In the genomic region with DNA sequence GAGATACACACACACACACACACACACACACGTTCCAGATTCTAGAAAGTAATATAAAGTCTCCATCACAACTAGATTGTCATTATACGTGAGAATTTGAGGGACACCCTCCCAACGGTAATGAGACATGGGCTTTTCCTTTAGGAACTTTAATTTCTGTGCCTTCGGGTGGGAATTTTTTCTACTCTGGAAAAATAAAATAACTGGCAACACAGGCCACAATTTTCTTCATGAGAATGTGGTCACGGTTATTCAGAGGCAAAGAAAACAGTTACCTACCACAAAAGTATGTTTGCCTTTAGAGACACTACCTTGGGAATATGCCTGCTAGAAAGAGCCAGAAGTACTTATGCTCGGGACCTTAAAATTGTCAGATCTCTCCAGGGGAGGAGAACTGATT, we compare ENCODE assay signal across 38 cellular contexts.
"Had no signal": no experiment of that assay in that cellular context is flagged by ENCODE, and none has a peak within 500 bp of the region (broad histone marks: within the 10 kb centered on the region; RNA-seq: fewer than 3 reads in every experiment).

No MANE protein-coding gene starts in this region.

- H3K27ac ChIP-seq: brain microvascular endothelial cell, cardiac muscle cell, KMS-11, Peyer's patch, WERI-Rb-1 had no signal

- ATAC-seq: activated CD8-positive, alpha-beta memory T cell treated with anti-CD3 and anti-CD28 coated beads, Interleukin-2, amount 10 ng/mL, durations not matched to agents 7 days and 5 days; activated T-cell treated with anti-CD3 and anti-CD28 coated beads, Interleukin-2, amount 50 U/mL, for 72 hours; activated T-helper 17 cell treated with anti-CD3 and anti-CD28 coated beads, Interleukin-2, amount 50 U/mL, for 72 hours; PC-3; SK-N-SH treated with all-trans-retinoic acid at 6 μM for 48 hours; T-cell had no signal

- DNase-seq: activated CD4-positive, alpha-beta memory T cell treated with anti-CD3 and anti-CD28 coated beads, Interleukin-2, amount 10 ng/mL, durations not matched to agents 7 days and 5 days; activated CD4-positive, alpha-beta T cell treated with anti-CD3 and anti-CD28 coated beads for 1 hour; activated CD4-positive, alpha-beta T cell treated with anti-CD3 and anti-CD28 coated beads for 48 hours; activated CD4-positive, CD25-positive, alpha-beta regulatory T cell; activated CD8-positive, alpha-beta memory T cell treated with anti-CD3 and anti-CD28 coated beads for 24 hours; activated CD8-positive, alpha-beta memory T cell treated with anti-CD3 and anti-CD28 coated beads, Interleukin-2, amount 10 ng/mL, durations not matched to agents 7 days and 5 days; activated CD8-positive, alpha-beta memory T cell treated with anti-CD3 and anti-CD28 coated beads, Interleukin-2, amount 50 U/mL, for 48 hours; activated effector memory CD4-positive, alpha-beta T cell treated with anti-CD3 and anti-CD28 coated beads, Interleukin-2, amount 50 U/mL, for 16 hours; activated naive CD4-positive, alpha-beta T cell; activated naive CD4-positive, alpha-beta T cell treated with anti-CD3 and anti-CD28 coated beads, Interleukin-2, amount 50 U/mL, for 16 hours; activated naive CD8-positive, alpha-beta T cell treated with anti-CD3 and anti-CD28 coated beads for 36 hours; activated T-cell treated with anti-CD3 and anti-CD28 coated beads, Interleukin-2, amount 50 U/mL, for 72 hours; amniotic stem cell; brain microvascular endothelial cell; MM.1S; MV-4-11; NCI-H1092; NCI-H1417; NCI-H187; NCI-H2029 treated with DMSO at 0.1 percent for 48 hours; NCI-H2107; NCI-H2171; NCI-H510A; NCI-H526; NCI-H748 treated with DMSO at 0.1 percent for 48 hours; NK-92 treated with Interleukin-12 subunit alpha and Interleukin-12 subunit beta, amount 100 ng/mL, for 24 hours; PC-3; Peyer's patch; RPMI8226; SIG-M5; T-cell; T-helper 2 cell; T-helper 9 cell; WERI-Rb-1 had no signal

- H3K4me3 ChIP-seq: cardiac muscle cell, Peyer's patch had no signal
